In the genomic region with DNA sequence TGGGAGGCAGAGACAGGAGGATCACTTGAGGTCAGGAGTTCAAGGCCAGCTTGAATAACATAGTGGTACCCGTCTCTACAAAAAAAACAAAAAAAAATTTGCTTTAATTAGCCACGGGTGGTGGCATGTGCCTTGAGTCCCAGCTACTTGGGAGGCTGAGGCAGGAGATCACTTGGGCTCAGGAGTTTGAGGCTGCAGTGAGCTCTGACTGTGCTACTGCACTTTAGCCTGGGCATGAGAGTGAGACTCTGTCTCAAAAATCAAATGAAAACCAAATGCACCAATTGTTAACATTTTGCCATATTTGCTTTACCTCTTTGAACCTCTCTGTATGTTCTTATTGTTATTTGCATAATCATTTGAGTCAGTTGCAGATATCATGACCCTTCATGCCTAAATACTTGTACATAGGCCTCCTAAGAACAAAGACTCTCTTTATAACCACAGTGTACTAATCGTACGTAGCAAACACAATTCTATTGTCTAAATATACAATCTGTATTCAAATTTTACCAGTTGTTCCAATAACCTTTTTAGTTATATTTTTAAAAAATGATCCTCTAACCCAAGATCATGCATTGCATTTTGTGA, we compare ENCODE assay signal across 32 cellular contexts.
"Had no signal": no experiment of that assay in that cellular context is flagged by ENCODE, and none has a peak within 500 bp of the region (broad histone marks: within the 10 kb centered on the region; RNA-seq: fewer than 3 reads in every experiment).

No MANE protein-coding gene starts in this region.

- ATAC-seq: activated CD8-positive, alpha-beta T cell treated with anti-CD3 and anti-CD28 coated beads for 36 hours; activated naive CD4-positive, alpha-beta T cell treated with anti-CD3 and anti-CD28 coated beads, Interleukin-2, amount 50 U/mL, for 72 hours; activated T-cell treated with anti-CD3 and anti-CD28 coated beads, Interleukin-2, amount 50 U/mL, for 4 hours; activated T-cell treated with anti-CD3 and anti-CD28 coated beads, Interleukin-2, amount 50 U/mL, for 72 hours; activated T-helper 17 cell treated with anti-CD3 and anti-CD28 coated beads, Interleukin-2, amount 50 U/mL, for 72 hours; body of pancreas had no signal

- H3K4me1 ChIP-seq: body of pancreas, breast epithelium had no signal

- H3K27ac ChIP-seq: adrenal gland, body of pancreas, brain microvascular endothelial cell, breast epithelium, VCaP had no signal

- H3K27me3 ChIP-seq: adrenal gland, body of pancreas, brain microvascular endothelial cell, breast epithelium had no signal

- H3K9me3 ChIP-seq: adrenal gland, body of pancreas had no signal

- H3K4me3 ChIP-seq: adrenal gland, body of pancreas, breast epithelium had no signal

- DNase-seq: activated B cell treated with CpG ODN at 0.5 μM for 24 hours; activated CD4-positive, alpha-beta memory T cell treated with anti-CD3 and anti-CD28 coated beads for 36 hours; activated CD4-positive, alpha-beta T cell treated with anti-CD3 and anti-CD28 coated beads for 4 hours; activated CD4-positive, alpha-beta T cell treated with anti-CD3 and anti-CD28 coated beads, Interleukin-2, amount 10 ng/mL, durations not matched to agents 24 days and 14 days; activated CD4-positive, alpha-beta T cell treated with anti-CD3 and anti-CD28 coated beads, Interleukin-2, amount 50 U/mL, for 1 hour; activated CD4-positive, alpha-beta T cell treated with anti-CD3 and anti-CD28 coated beads, Interleukin-2, amount 50 U/mL, for 4 hours; activated CD4-positive, CD25-positive, alpha-beta regulatory T cell treated with anti-CD3 and anti-CD28 coated beads, Interleukin-2, amount 50 U/mL, for 72 hours; activated CD8-positive, alpha-beta memory T cell treated with anti-CD3 and anti-CD28 coated beads, Interleukin-2, amount 50 U/mL, for 4 hours; activated CD8-positive, alpha-beta T cell treated with anti-CD3 and anti-CD28 coated beads for 36 hours; activated effector memory CD4-positive, alpha-beta T cell treated with anti-CD3 and anti-CD28 coated beads, Interleukin-2, amount 50 U/mL, for 16 hours; activated gamma-delta T cell treated with Interleukin-2 at 50 U/mL for 16 hours; activated naive CD4-positive, alpha-beta T cell; activated naive CD4-positive, alpha-beta T cell treated with anti-CD3 and anti-CD28 coated beads for 36 hours; activated naive CD4-positive, alpha-beta T cell treated with anti-CD3 and anti-CD28 coated beads, Interleukin-2, amount 50 U/mL, for 16 hours; activated naive CD8-positive, alpha-beta T cell treated with anti-CD3 and anti-CD28 coated beads for 36 hours; activated T-cell treated with anti-CD3 and anti-CD28 coated beads for 4 hours; activated T-cell treated with anti-CD3 and anti-CD28 coated beads, Interleukin-2, amount 50 U/mL, for 1 hour; activated T-cell treated with anti-CD3 and anti-CD28 coated beads, Interleukin-2, amount 50 U/mL, for 4 hours; activated T-cell treated with anti-CD3 and anti-CD28 coated beads, Interleukin-2, amount 50 U/mL, for 72 hours; adrenal gland; amniotic stem cell; aorta; body of pancreas; brain microvascular endothelial cell; cerebellar nuclear complex; T-helper 1 cell; T-helper 2 cell; T-helper 9 cell had no signal

- H3K36me3 ChIP-seq: adrenal gland, brain microvascular endothelial cell, breast epithelium had no signal
